ENCODE assay signal across 9 cellular contexts in the genomic region with DNA sequence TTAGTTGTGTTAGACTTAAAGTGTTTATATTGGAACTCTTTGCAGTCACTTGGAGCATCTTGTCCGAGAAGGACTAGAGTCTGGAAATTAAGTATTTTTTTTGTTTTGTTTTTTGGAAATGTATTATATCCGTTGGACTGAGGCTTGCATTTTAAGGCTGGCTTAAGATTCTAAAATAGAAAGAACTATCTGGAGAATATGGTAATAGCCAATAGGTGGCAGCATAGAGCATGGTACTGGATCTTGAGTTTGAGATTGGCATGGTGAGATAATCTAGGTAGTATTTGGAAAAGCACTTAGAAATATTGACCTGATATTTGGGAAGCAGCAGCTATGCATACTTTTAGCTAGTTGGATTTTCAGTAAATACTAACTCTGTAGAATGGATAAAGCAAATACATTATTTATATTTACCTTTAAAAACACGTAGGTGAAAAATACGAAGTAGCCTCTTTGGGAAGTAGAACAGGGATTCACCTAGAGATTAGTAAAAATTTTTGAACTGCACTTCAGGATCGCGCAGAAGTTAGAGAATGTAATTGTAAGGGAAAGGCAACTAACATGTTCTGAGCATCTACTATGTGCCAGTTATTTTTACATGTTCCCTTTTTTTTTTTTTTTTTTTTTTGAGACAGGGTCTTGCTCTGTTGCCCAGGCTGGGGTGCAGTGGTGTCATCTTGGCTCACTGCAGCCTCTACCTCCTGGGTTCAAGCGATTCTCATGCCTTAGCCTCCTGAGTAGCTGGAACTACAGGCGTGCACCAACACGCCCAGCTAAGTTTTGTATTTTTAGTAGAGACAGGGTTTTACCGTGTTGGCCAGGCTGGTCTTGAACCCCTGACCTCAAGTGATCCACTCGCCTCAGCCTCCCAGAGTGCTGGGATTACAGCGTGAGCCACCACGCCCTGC.
DNase-seq lines count a peak whose midpoint lies in the region; ATAC-seq and TF ChIP-seq lines count a peak whose summit lies in the region.
"Had no signal": no experiment of that assay in that cellular context is flagged by ENCODE, and none has a peak within 500 bp of the region (broad histone marks: within the 10 kb centered on the region; RNA-seq: fewer than 3 reads in every experiment).

No MANE protein-coding gene starts in this region.

- H3K4me1 Mint-ChIP-seq in GM23338: peaks cover 22% of the 10 kb centered on the region; the same call in 2 of the 3 replicates

- peaks cover 2% of the 10 kb centered on the region for H3K27me3 Mint-ChIP-seq in GM23338 (ENCODE audit: insufficient read depth, low read depth, poor library complexity)

- peaks cover 16% of the 10 kb centered on the region; the same call in 1 of the 2 replicates for H3K4me1 ChIP-seq in GM23338 (ENCODE audit: insufficient read depth)
- no peaks in the 10 kb centered on the region for H3K4me1 ChIP-seq in osteoblast (ENCODE audit: insufficient read depth, low read length)

- no peak overlapping the region for H3K27ac Mint-ChIP-seq in GM23338

- no peaks in the 10 kb centered on the region for H3F3A ChIP-seq in GM23338 (replicated peaks; ENCODE audit: low read depth)

- TF ChIP-seq CTCF in GM23338 (conservative IDR thresholded peaks at IDR 0.05; ENCODE audit: low read depth in 2 of 2): peak; percentile 65 to 81
- TF ChIP-seq CTCF in fibroblast of mammary gland (conservative IDR thresholded peaks at IDR 0.05; ENCODE audit: control insufficient read depth, insufficient read depth, low read depth, low read length): peak; percentile 85
- peak; percentile 80 for TF ChIP-seq CTCF in osteoblast (IDR thresholded peaks at IDR 0.05; ENCODE audit: extremely low read depth, low read depth, low read length)

- H4K20me1 ChIP-seq in GM23338 (replicated peaks; ENCODE audit: insufficient read depth) (no peaks in the 10 kb centered on the region; the same call in 1 of the 2 replicates), osteoblast (ENCODE audit: insufficient read depth, low read length) (peaks cover 9% of the 10 kb centered on the region)

- DNase-seq in CMK (ENCODE audit: low read depth): peak; percentile 8
- DNase-seq in GM23338 (ENCODE audit: low spot score): peak; percentile 78
- peak; percentile 6 for DNase-seq in RPMI7951 (ENCODE audit: low read depth)
- peak; percentile 60 for DNase-seq in fibroblast of mammary gland (ENCODE audit: low read depth)
- DNase-seq in osteoblast (ENCODE audit: insufficient read length, low spot score, missing footprints): peak; percentile 71
- no peak for DNase-seq in activated CD4-positive, CD25-positive, alpha-beta regulatory T cell (lab: John Stamatoyannopoulos, UW)
- no peak for DNase-seq in activated naive CD4-positive, alpha-beta T cell treated with Interleukin-2 at 50 U/mL for 16 hours
- DNase-seq: right cardiac atrium had no signal

- H3K9me3 Mint-ChIP-seq in GM23338: no peaks in the 10 kb centered on the region

- no peaks in the 10 kb centered on the region for H3K9me3 ChIP-seq in osteoblast (ENCODE audit: low read depth, low read length)

- H2AFZ ChIP-seq in GM23338 (no peak overlapping the region), osteoblast (ENCODE audit: low read length) (no peak overlapping the region)

- no peak overlapping the region for H3K27ac ChIP-seq in GM23338 (ENCODE audit: low read depth)
- no peak overlapping the region for H3K27ac ChIP-seq in osteoblast (ENCODE audit: low read depth, low read length)

- H3K27me3 ChIP-seq in GM23338 (ENCODE audit: insufficient read depth) (no peaks in the 10 kb centered on the region), osteoblast (ENCODE audit: insufficient read depth, low read length) (no peaks in the 10 kb centered on the region)

- H3K4me2 ChIP-seq in GM23338: no peak overlapping the region
- H3K4me2 ChIP-seq in osteoblast (ENCODE audit: insufficient read depth, low read length): no peak overlapping the region

- H3K4me3 Mint-ChIP-seq in GM23338: no peak overlapping the region

- ATAC-seq in GM23338: peak; percentile 62
- no peak for ATAC-seq in GM18517 (IDR thresholded peaks at IDR 0.05; ENCODE audit: unreplicated experiment)

- H3K36me3 Mint-ChIP-seq in GM23338 (ENCODE audit: low read depth): peaks cover 24% of the 10 kb centered on the region

- no peaks in the 10 kb centered on the region for H3K9me2 ChIP-seq in GM23338 (ENCODE audit: insufficient read depth)

- no peaks in the 10 kb centered on the region for H3K36me3 ChIP-seq in GM23338 (ENCODE audit: insufficient read depth)
- H3K36me3 ChIP-seq in osteoblast (ENCODE audit: insufficient read depth, low read length): peaks cover 3% of the 10 kb centered on the region

- no peak overlapping the region for H3K4me3 ChIP-seq in GM23338
- no peak overlapping the region for H3K4me3 ChIP-seq in fibroblast of mammary gland (ENCODE audit: control insufficient read depth, low read depth, low read length)
- no peak overlapping the region for H3K4me3 ChIP-seq in osteoblast (ENCODE audit: insufficient read depth, low read length)

- peaks cover 11% of the 10 kb centered on the region; the same call in 1 of the 2 replicates for H3K79me2 ChIP-seq in GM23338 (replicated peaks; ENCODE audit: insufficient read depth)
- peaks cover 81% of the 10 kb centered on the region for H3K79me2 ChIP-seq in osteoblast (ENCODE audit: insufficient read depth, low read length)

TF ChIP-seq in GM23338, 12 proteins besides CTCF, POLR2A, EP300 and RAD21 (continues in another document):
- no peak for TF ChIP-seq CREB1 (CRISPR knock-in tag; IDR thresholded peaks at IDR 0.05; ENCODE audit: low read depth)
- no peak for TF ChIP-seq POLR2AphosphoS5 (IDR thresholded peaks at IDR 0.05; ENCODE audit: low read depth)
- no peak for TF ChIP-seq EZH2 (IDR thresholded peaks at IDR 0.05; ENCODE audit: low read depth, unreplicated experiment)
- no peak for TF ChIP-seq NANOG (IDR thresholded peaks at IDR 0.05; ENCODE audit: borderline replicate concordance)
- no peak for TF ChIP-seq EZH2phosphoT487 (IDR thresholded peaks at IDR 0.05; ENCODE audit: unreplicated experiment)
- TF ChIP-seq, protein P1, sequence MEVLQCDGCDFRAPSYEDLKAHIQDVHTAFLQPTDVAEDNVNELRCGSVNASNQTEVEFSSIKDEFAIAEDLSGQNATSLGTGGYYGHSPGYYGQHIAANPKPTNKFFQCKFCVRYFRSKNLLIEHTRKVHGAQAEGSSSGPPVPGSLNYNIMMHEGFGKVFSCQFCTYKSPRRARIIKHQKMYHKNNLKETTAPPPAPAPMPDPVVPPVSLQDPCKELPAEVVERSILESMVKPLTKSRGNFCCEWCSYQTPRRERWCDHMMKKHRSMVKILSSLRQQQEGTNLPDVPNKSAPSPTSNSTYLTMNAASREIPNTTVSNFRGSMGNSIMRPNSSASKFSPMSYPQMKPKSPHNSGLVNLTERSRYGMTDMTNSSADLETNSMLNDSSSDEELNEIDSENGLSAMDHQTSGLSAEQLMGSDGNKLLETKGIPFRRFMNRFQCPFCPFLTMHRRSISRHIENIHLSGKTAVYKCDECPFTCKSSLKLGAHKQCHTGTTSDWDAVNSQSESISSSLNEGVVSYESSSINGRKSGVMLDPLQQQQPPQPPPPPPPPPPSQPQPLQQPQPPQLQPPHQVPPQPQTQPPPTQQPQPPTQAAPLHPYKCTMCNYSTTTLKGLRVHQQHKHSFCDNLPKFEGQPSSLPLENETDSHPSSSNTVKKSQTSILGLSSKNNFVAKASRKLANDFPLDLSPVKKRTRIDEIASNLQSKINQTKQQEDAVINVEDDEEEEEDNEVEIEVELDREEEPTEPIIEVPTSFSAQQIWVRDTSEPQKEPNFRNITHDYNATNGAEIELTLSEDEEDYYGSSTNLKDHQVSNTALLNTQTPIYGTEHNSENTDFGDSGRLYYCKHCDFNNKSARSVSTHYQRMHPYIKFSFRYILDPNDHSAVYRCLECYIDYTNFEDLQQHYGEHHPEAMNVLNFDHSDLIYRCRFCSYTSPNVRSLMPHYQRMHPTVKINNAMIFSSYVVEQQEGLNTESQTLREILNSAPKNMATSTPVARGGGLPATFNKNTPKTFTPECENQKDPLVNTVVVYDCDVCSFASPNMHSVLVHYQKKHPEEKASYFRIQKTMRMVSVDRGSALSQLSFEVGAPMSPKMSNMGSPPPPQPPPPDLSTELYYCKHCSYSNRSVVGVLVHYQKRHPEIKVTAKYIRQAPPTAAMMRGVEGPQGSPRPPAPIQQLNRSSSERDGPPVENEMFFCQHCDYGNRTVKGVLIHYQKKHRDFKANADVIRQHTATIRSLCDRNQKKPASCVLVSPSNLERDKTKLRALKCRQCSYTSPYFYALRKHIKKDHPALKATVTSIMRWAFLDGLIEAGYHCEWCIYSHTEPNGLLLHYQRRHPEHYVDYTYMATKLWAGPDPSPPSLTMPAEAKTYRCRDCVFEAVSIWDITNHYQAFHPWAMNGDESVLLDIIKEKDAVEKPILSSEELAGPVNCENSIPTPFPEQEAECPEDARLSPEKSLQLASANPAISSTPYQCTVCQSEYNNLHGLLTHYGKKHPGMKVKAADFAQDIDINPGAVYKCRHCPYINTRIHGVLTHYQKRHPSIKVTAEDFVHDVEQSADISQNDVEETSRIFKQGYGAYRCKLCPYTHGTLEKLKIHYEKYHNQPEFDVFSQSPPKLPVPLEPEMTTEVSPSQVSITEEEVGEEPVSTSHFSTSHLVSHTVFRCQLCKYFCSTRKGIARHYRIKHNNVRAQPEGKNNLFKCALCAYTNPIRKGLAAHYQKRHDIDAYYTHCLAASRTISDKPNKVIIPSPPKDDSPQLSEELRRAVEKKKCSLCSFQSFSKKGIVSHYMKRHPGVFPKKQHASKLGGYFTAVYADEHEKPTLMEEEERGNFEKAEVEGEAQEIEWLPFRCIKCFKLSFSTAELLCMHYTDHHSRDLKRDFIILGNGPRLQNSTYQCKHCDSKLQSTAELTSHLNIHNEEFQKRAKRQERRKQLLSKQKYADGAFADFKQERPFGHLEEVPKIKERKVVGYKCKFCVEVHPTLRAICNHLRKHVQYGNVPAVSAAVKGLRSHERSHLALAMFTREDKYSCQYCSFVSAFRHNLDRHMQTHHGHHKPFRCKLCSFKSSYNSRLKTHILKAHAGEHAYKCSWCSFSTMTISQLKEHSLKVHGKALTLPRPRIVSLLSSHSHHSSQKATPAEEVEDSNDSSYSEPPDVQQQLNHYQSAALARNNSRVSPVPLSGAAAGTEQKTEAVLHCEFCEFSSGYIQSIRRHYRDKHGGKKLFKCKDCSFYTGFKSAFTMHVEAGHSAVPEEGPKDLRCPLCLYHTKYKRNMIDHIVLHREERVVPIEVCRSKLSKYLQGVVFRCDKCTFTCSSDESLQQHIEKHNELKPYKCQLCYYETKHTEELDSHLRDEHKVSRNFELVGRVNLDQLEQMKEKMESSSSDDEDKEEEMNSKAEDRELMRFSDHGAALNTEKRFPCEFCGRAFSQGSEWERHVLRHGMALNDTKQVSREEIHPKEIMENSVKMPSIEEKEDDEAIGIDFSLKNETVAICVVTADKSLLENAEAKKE (CRISPR knock-in tag; IDR thresholded peaks at IDR 0.05): no peak
- no peak for TF ChIP-seq ZNF114 (CRISPR knock-in tag; IDR thresholded peaks at IDR 0.05)

Comparison
In these comparisons a context has a peak if more than half of its experiments do, and no peak if none do; other contexts are left out.
1. DNase-seq: peak in CMK (single experiment), GM23338 (single experiment), RPMI7951 (single experiment), fibroblast of mammary gland (single experiment) and osteoblast (single experiment); none in activated CD4-positive, CD25-positive, alpha-beta regulatory T cell (0 of 4) and activated naive CD4-positive, alpha-beta T cell treated with Interleukin-2 at 50 U/mL for 16 hours (single experiment).
2. Peak in every context shown above with its lines, with median percentiles within 50 percentile points of each other: CTCF ChIP-seq.